1 cellular context compared by ENCODE assay signal in the genomic region with DNA sequence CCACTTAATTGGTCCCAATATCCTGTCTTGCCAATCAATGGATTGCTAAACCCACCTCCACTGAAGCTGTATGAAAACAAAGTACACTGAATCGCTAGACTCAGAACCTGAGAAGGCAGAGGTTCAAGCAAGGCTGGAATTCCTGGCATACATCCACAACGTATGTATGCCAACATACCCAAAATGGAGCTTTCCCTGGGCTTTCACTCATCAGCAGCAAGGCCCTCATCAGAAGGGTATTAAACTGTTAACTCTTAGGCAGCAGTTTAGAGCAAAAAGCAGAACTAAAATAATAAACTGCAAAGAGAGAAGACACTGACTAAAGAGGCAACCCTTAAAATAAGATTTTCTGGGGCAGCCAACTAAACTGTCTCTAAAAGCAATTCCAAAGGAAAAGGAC.
TF ChIP-seq lines count a peak whose summit lies in the region.

No MANE protein-coding gene starts in this region.

TF ChIP-seq in GM23338, 12 proteins besides CTCF, POLR2A, EP300 and RAD21 (continued from another document):
- no peak for TF ChIP-seq ZNF462 (CRISPR knock-in tag; IDR thresholded peaks at IDR 0.05)
- TF ChIP-seq JUNB (IDR thresholded peaks at IDR 0.05; ENCODE audit: unreplicated experiment) = no peak
- TF ChIP-seq REST (IDR thresholded peaks at IDR 0.05; ENCODE audit: unreplicated experiment) = no peak
- no peak for TF ChIP-seq CREB1 (CRISPR knock-in tag; IDR thresholded peaks at IDR 0.05; ENCODE audit: low read depth)
- TF ChIP-seq NANOG (IDR thresholded peaks at IDR 0.05; ENCODE audit: borderline replicate concordance) = no peak
- TF ChIP-seq, protein P1, sequence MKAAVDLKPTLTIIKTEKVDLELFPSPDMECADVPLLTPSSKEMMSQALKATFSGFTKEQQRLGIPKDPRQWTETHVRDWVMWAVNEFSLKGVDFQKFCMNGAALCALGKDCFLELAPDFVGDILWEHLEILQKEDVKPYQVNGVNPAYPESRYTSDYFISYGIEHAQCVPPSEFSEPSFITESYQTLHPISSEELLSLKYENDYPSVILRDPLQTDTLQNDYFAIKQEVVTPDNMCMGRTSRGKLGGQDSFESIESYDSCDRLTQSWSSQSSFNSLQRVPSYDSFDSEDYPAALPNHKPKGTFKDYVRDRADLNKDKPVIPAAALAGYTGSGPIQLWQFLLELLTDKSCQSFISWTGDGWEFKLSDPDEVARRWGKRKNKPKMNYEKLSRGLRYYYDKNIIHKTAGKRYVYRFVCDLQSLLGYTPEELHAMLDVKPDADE (IDR thresholded peaks at IDR 0.05) = no peak
- TF ChIP-seq EZH2 (IDR thresholded peaks at IDR 0.05; ENCODE audit: low read depth, unreplicated experiment) = no peak
- no peak for TF ChIP-seq ZNF114 (CRISPR knock-in tag; IDR thresholded peaks at IDR 0.05)
- TF ChIP-seq STAT1 (IDR thresholded peaks at IDR 0.05; ENCODE audit: unreplicated experiment) = no peak
- no peak for TF ChIP-seq ZNF331 (CRISPR knock-in tag; IDR thresholded peaks at IDR 0.05; ENCODE audit: low read depth)
- no peak for TF ChIP-seq POLR2AphosphoS5 (IDR thresholded peaks at IDR 0.05; ENCODE audit: low read depth)
